14 cellular contexts compared by ENCODE assay signal in genomic region chr5:143680672-143681259, GRCh38.
"Had no signal": no experiment of that assay in that cellular context is flagged by ENCODE, and none has a peak within 500 bp of the region (broad histone marks: within the 10 kb centered on the region; RNA-seq: fewer than 3 reads in every experiment).

No MANE protein-coding gene starts in this region.

- H3K4me1 ChIP-seq: neural progenitor cell, tibial artery had no signal

- H3K27me3 Mint-ChIP-seq: activated CD4-positive, alpha-beta memory T cell treated with anti-CD3 and anti-CD28 coated beads, Interleukin-2, amount 10 ng/mL, durations not matched to agents 7 days and 5 days; activated naive CD8-positive, alpha-beta T cell treated with anti-CD3 and anti-CD28 coated beads, Interleukin-2, amount 10 ng/mL, durations not matched to agents 7 days and 5 days; stimulated activated memory B cell treated with anti-CD40 and anti-IgM and Interleukin-4, amounts not matched to agents 10 μg/mL and 1 μg/mL and 100 μg/mL, for 72 hours had no signal

- H3K27ac ChIP-seq: epithelial cell of prostate, neural progenitor cell, parathyroid adenoma, tibial artery had no signal

- H3K36me3 ChIP-seq: neural progenitor cell, tibial artery had no signal

- H3K27me3 ChIP-seq: neural progenitor cell, tibial artery had no signal

- ATAC-seq: left colon; stimulated activated memory B cell treated with anti-CD40 and anti-IgM and Interleukin-4, amounts not matched to agents 10 μg/mL and 1 μg/mL and 100 μg/mL, for 72 hours had no signal

- H3K27ac Mint-ChIP-seq: activated CD4-positive, alpha-beta memory T cell treated with anti-CD3 and anti-CD28 coated beads, Interleukin-2, amount 10 ng/mL, durations not matched to agents 7 days and 5 days; activated naive CD8-positive, alpha-beta T cell treated with anti-CD3 and anti-CD28 coated beads, Interleukin-2, amount 10 ng/mL, durations not matched to agents 7 days and 5 days; neural progenitor cell; stimulated activated memory B cell treated with anti-CD40 and anti-IgM and Interleukin-4, amounts not matched to agents 10 μg/mL and 1 μg/mL and 100 μg/mL, for 72 hours had no signal

- H3K9me3 Mint-ChIP-seq: activated CD4-positive, alpha-beta memory T cell treated with anti-CD3 and anti-CD28 coated beads, Interleukin-2, amount 10 ng/mL, durations not matched to agents 7 days and 5 days; activated naive CD8-positive, alpha-beta T cell treated with anti-CD3 and anti-CD28 coated beads, Interleukin-2, amount 10 ng/mL, durations not matched to agents 7 days and 5 days; neural progenitor cell; stimulated activated memory B cell treated with anti-CD40 and anti-IgM and Interleukin-4, amounts not matched to agents 10 μg/mL and 1 μg/mL and 100 μg/mL, for 72 hours had no signal

- H3K4me3 Mint-ChIP-seq: activated CD4-positive, alpha-beta memory T cell treated with anti-CD3 and anti-CD28 coated beads, Interleukin-2, amount 10 ng/mL, durations not matched to agents 7 days and 5 days; activated naive CD8-positive, alpha-beta T cell treated with anti-CD3 and anti-CD28 coated beads, Interleukin-2, amount 10 ng/mL, durations not matched to agents 7 days and 5 days; neural progenitor cell; stimulated activated memory B cell treated with anti-CD40 and anti-IgM and Interleukin-4, amounts not matched to agents 10 μg/mL and 1 μg/mL and 100 μg/mL, for 72 hours had no signal

- H3K9ac ChIP-seq: neural progenitor cell, parathyroid adenoma had no signal

- H3K4me3 ChIP-seq: lung, neural progenitor cell, tibial artery had no signal

- DNase-seq: activated CD4-positive, alpha-beta memory T cell treated with anti-CD3 and anti-CD28 coated beads, Interleukin-2, amount 10 ng/mL, durations not matched to agents 7 days and 5 days; activated CD4-positive, alpha-beta T cell treated with anti-CD3 and anti-CD28 coated beads for 4 hours; activated naive CD8-positive, alpha-beta T cell treated with anti-CD3 and anti-CD28 coated beads, Interleukin-2, amount 10 ng/mL, durations not matched to agents 7 days and 5 days; activated T-cell treated with anti-CD3 and anti-CD28 coated beads, Interleukin-2, amount 50 U/mL, for 48 hours; dermis blood vessel endothelial cell; left colon; stimulated activated CD4-positive, alpha-beta T cell treated with anti-CD3 and anti-CD28 coated beads, Interleukin-2, amount 100 ng/mL, for 48 hours; T-helper 2 cell; tibial artery had no signal

- H3K9me3 ChIP-seq: tibial artery had no signal

- H3K4me1 Mint-ChIP-seq: neural progenitor cell had no signal

- H3K36me3 Mint-ChIP-seq: activated naive CD8-positive, alpha-beta T cell treated with anti-CD3 and anti-CD28 coated beads, Interleukin-2, amount 10 ng/mL, durations not matched to agents 7 days and 5 days; neural progenitor cell; stimulated activated memory B cell treated with anti-CD40 and anti-IgM and Interleukin-4, amounts not matched to agents 10 μg/mL and 1 μg/mL and 100 μg/mL, for 72 hours had no signal
